11 cellular contexts compared by ENCODE assay signal in the genomic region with DNA sequence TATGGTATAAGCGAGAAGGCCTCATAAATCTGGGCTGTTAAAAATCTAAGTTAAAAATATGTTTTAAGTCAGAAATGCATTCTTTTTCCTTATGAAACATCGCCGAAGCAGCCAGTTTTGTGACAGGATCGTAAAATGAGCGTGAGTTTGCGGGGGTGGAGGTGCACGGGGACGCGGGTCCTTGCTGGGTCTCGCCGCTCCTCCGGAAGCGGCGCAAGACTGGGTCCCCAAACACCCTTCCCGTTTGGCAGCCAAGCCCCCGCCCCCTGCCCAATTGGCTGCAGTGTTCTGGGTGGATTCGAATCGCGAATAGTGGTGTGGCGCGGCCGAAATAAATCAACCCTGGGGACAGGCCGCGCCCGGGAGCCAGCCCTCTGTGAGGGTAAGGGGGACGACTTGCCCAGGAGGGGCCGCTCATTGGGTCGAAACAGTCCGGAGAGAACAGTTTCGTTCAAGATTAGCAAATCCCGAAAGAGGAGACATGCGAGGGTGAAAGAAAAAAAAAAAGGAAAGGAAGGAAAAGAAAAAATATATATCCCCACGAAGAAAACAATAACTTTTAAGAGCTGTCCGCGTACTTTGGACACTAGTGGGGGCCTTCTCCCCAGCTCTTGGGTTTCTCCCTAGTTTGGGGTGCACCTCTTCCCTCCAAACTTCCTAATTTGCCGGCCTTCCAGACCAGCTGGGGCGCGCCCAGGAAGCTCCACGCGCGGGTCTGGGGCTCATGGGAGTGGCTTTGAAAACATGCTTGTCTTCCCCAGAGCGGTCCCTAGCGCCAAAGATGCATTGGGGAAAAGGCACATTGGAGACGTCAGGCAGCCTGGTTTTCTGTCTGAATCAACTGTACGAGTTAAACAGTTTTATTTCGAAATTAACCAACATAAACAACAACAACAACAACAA. TPM values are rescaled to one million over a fixed set of nuclear protein-coding genes. Genes with fewer than 3 reads are reported as not detected.
DNase-seq lines count a peak whose midpoint lies in the region; ATAC-seq and TF ChIP-seq lines count a peak whose summit lies in the region.
"Had no signal": no experiment of that assay in that cellular context is flagged by ENCODE, and none has a peak within 500 bp of the region (broad histone marks: within the 10 kb centered on the region; RNA-seq: fewer than 3 reads in every experiment).

No MANE protein-coding gene starts in this region.

- H3K27me3 ChIP-seq in MG63 (0 out of 2 replicates have a peak, but pooled peaks cover 7% of the 10 kb centered on the region), left lung (peaks cover 41 to 100% of the 10 kb centered on the region in 2 donors)

- H3K27ac Mint-ChIP-seq in stimulated activated effector memory CD8-positive, alpha-beta T cell treated with anti-CD3 and anti-CD28 coated beads, Interleukin-12 subunit alpha, Interleukin-12 subunit beta, amount 100 ng/mL, for 72 hours: peak overlapping the region; percentile 29
- H3K27ac Mint-ChIP-seq in chondrocyte (ENCODE audit: unreplicated experiment): no peak overlapping the region

- H3K27ac ChIP-seq in coronary artery (peak overlapping the region; percentile 97 to 99), left lung (peak overlapping the region; percentile 91 to 97)
- H3K27ac ChIP-seq: epithelial cell of prostate had no signal

- peak overlapping the region; percentile 83 for H3K4me3 ChIP-seq in MG63
- peak overlapping the region; percentile 90 for H3K4me3 ChIP-seq in coronary artery
- H3K4me3 ChIP-seq in left lung: peak overlapping the region; percentile 21 to 66

- peak; percentile 10 for DNase-seq in MG63
- DNase-seq in coronary artery (ENCODE audit: low spot score): peak; percentile 89
- peak; percentile 59 to 83 for DNase-seq in left lung
- DNase-seq in stimulated activated effector memory CD8-positive, alpha-beta T cell treated with anti-CD3 and anti-CD28 coated beads, Interleukin-12 subunit alpha, Interleukin-12 subunit beta, amount 100 ng/mL, for 72 hours (ENCODE audit: low spot score in 2 of 2): no peak
- DNase-seq in UCSD-AML1 (lab: John Stamatoyannopoulos, UW; ENCODE audit: unreplicated experiment): no peak
- DNase-seq in chondrocyte (ENCODE audit: low spot score): no peak
- DNase-seq: mammary epithelial cell; stimulated activated CD4-positive, alpha-beta T cell treated with anti-CD3 and anti-CD28 coated beads, Interleukin-2, amount 100 ng/mL, for 48 hours had no signal

- TF ChIP-seq CTCF in coronary artery (IDR thresholded peaks at IDR 0.05) (no peak), left lung (IDR thresholded peaks at IDR 0.05) (no peak), chondrocyte (IDR thresholded peaks at IDR 0.05) (no peak)

- H3K9me3 Mint-ChIP-seq in stimulated activated effector memory CD8-positive, alpha-beta T cell treated with anti-CD3 and anti-CD28 coated beads, Interleukin-12 subunit alpha, Interleukin-12 subunit beta, amount 100 ng/mL, for 72 hours: no peaks in the 10 kb centered on the region
- no peaks in the 10 kb centered on the region for H3K9me3 Mint-ChIP-seq in chondrocyte (ENCODE audit: low read depth)

- ATAC-seq in left lung (peak; percentile 16), GM21723 (IDR thresholded peaks at IDR 0.05; ENCODE audit: unreplicated experiment) (no peak), GM21619 (IDR thresholded peaks at IDR 0.05; ENCODE audit: unreplicated experiment) (no peak)
- ATAC-seq in stimulated activated effector memory CD8-positive, alpha-beta T cell treated with anti-CD3 and anti-CD28 coated beads, Interleukin-12 subunit alpha, Interleukin-12 subunit beta, amount 100 ng/mL, for 72 hours: no peak

- peaks cover 39% of the 10 kb centered on the region for H3K4me1 Mint-ChIP-seq in stimulated activated effector memory CD8-positive, alpha-beta T cell treated with anti-CD3 and anti-CD28 coated beads, Interleukin-12 subunit alpha, Interleukin-12 subunit beta, amount 100 ng/mL, for 72 hours
- peaks cover 29% of the 10 kb centered on the region for H3K4me1 Mint-ChIP-seq in chondrocyte (ENCODE audit: low read depth)

- peaks cover 60% of the 10 kb centered on the region for H3K27me3 Mint-ChIP-seq in chondrocyte (ENCODE audit: low read depth)

- no peaks in the 10 kb centered on the region for H3K36me3 Mint-ChIP-seq in stimulated activated effector memory CD8-positive, alpha-beta T cell treated with anti-CD3 and anti-CD28 coated beads, Interleukin-12 subunit alpha, Interleukin-12 subunit beta, amount 100 ng/mL, for 72 hours
- H3K36me3 Mint-ChIP-seq in chondrocyte (ENCODE audit: low read depth): peaks cover 1% of the 10 kb centered on the region

- H3K4me3 Mint-ChIP-seq in stimulated activated effector memory CD8-positive, alpha-beta T cell treated with anti-CD3 and anti-CD28 coated beads, Interleukin-12 subunit alpha, Interleukin-12 subunit beta, amount 100 ng/mL, for 72 hours: peak overlapping the region; percentile 14
- no peak overlapping the region for H3K4me3 Mint-ChIP-seq in chondrocyte (ENCODE audit: unreplicated experiment)

- no peaks in the 10 kb centered on the region for H3K9me3 ChIP-seq in MG63
- H3K9me3 ChIP-seq in left lung: no peaks in the 10 kb centered on the region

- peaks cover 4% of the 10 kb centered on the region for H3K36me3 ChIP-seq in MG63
- no peaks in the 10 kb centered on the region for H3K36me3 ChIP-seq in left lung

- H3K4me1 ChIP-seq in left lung: peaks cover 2 to 15% of the 10 kb centered on the region in 2 donors

- intact Hi-C loops in left lung (cut with DNase I): no loop called here

RNA-seq across cellular contexts. Expression of gene GATA6, which starts 3.1 kb away (rescaled TPM):
- 34.0 and 42.3 TPM in 2 replicates for total RNA-seq in MG63 (2014; rRNA removed; shearing (Covaris generic); ENCODE audit: low replicate concordance)
- 10 to 100 TPM; 20.6 to 29.9 TPM for total RNA-seq in left lung
- 3.6 to 13.9 TPM (median 13.1 TPM) in 3 replicates for total RNA-seq in chondrocyte

Comparison
In these comparisons a context has a peak if more than half of its experiments do, and no peak if none do; other contexts are left out.
1. DNase-seq: peak in MG63 (single experiment), coronary artery (single experiment) and left lung (2 of 2); none in stimulated activated effector memory CD8-positive, alpha-beta T cell treated with anti-CD3 and anti-CD28 coated beads, Interleukin-12 subunit alpha, Interleukin-12 subunit beta, amount 100 ng/mL, for 72 hours (0 of 2), UCSD-AML1 (single experiment) and chondrocyte (single experiment).
2. Peak in every context shown above with its lines, with median percentiles within 50 percentile points of each other: H3K4me3 ChIP-seq.